In the genomic region with DNA sequence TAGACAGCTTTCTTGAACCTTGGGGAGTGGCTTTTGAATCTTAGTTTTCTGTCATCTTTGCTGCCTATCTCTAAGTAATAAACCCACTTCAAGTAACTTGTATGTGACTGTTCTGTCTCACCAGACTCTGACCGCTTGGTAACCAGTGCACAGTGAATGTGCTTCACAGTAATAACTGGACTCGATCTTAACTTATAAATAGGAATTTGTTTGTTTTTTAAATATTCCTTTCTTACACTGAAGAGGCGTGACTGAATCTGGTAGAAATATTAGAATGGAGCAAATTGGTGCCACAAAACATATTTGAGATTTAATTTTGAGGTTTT, we compare ENCODE assay signal across 14 cellular contexts.
DNase-seq lines count a peak whose midpoint lies in the region; ATAC-seq, FAIRE-seq and TF ChIP-seq lines count a peak whose summit lies in the region.
"Had no signal": no experiment of that assay in that cellular context is flagged by ENCODE, and none has a peak within 500 bp of the region (broad histone marks: within the 10 kb centered on the region; RNA-seq: fewer than 3 reads in every experiment).

No MANE protein-coding gene starts in this region.

- no peaks in the 10 kb centered on the region for H3K79me2 ChIP-seq in GM23248 (ENCODE audit: insufficient read depth)
- H3K79me2 ChIP-seq in keratinocyte (ENCODE audit: control insufficient read depth, insufficient read depth, low read length), result no peaks in the 10 kb centered on the region

- no peak overlapping the region for H3K27ac Mint-ChIP-seq in T-helper 2 cell treated with Interferon-gamma antibody and Interleukin-4, amounts not matched to agents 5 μg/mL and 100 μg/mL, for 36 hours

- no peaks in the 10 kb centered on the region for H3K9me1 ChIP-seq in keratinocyte (ENCODE audit: control insufficient read depth, extremely low read depth, insufficient read depth, low read length)

- no peak overlapping the region for H3K4me3 ChIP-seq in GM23248
- H3K4me3 ChIP-seq in ascending aorta, result no peak overlapping the region
- H3K4me3 ChIP-seq in keratinocyte (ENCODE audit: control insufficient read depth in 2 of 3, extremely low read depth in 1 of 3, insufficient read depth in 2 of 3, low read depth in 1 of 3, low read length in 3 of 3), result no peak overlapping the region
- H3K4me3 ChIP-seq in skeletal muscle satellite cell (ENCODE audit: low read length), result no peak overlapping the region
- no peak overlapping the region for H3K4me3 ChIP-seq in lower lobe of right lung
- H3K4me3 ChIP-seq in foreskin fibroblast (ENCODE audit: low read depth in 1 of 2, low read length in 2 of 2), result no peak overlapping the region
- H3K4me3 ChIP-seq: K562 had no signal

- peak overlapping the region; percentile 18 for H3K4me2 ChIP-seq in GM23248 (ENCODE audit: unreplicated experiment)
- H3K4me2 ChIP-seq in keratinocyte (ENCODE audit: control insufficient read depth, extremely low read depth, insufficient read depth, low read depth, low read length), result peak overlapping the region; percentile 36
- H3K4me2 ChIP-seq in skeletal muscle satellite cell (ENCODE audit: low read length), result peak overlapping the region; percentile 10

- H3K9me3 ChIP-seq in GM23248 (ENCODE audit: low read depth) (no peaks in the 10 kb centered on the region), ascending aorta (no peaks in the 10 kb centered on the region), keratinocyte (ENCODE audit: control insufficient read depth, low read depth, low read length) (no peaks in the 10 kb centered on the region), skeletal muscle satellite cell (replicated peaks; ENCODE audit: low read length) (no peaks in the 10 kb centered on the region), lower lobe of right lung (no peaks in the 10 kb centered on the region)

- DNase-seq in GM23248 (peak; percentile 23), ascending aorta (ENCODE audit: low spot score in 2 of 2) (no peak), keratinocyte (ENCODE audit: low read depth, low spot score) (no peak), GM12891 (ENCODE audit: insufficient read length, low spot score) (no peak), lower lobe of right lung (no peak), foreskin fibroblast (no peak)
- DNase-seq in T-helper 2 cell treated with Interferon-gamma antibody and Interleukin-4, amounts not matched to agents 5 μg/mL and 100 μg/mL, for 36 hours (ENCODE audit: low spot score), result no peak
- DNase-seq: DMS53, HCEC 1CT, NCI-H1417 treated with DMSO at 0.1 percent for 48 hours, NCI-H1930 had no signal

- 64% methylated on average over 3 of the region's 3 CpGs for WGBS in GM23248 (ENCODE audit: low coverage in 1 of 2, low lambda C conversion rate in 2 of 2, missing lambda C conversion rate in 2 of 2), 2 experiments

- TF ChIP-seq CTCF in ascending aorta (IDR thresholded peaks at IDR 0.05) (no peak), keratinocyte (optimal IDR thresholded peaks at IDR 0.05 in 1 of 3, IDR thresholded peaks at IDR 0.05 in 1 of 3, conservative IDR thresholded peaks at IDR 0.05 in 1 of 3; ENCODE audit: extremely low read depth in 1 of 3, insufficient read depth in 2 of 3, low read length in 3 of 3) (no peak), lower lobe of right lung (IDR thresholded peaks at IDR 0.05) (no peak), foreskin fibroblast (IDR thresholded peaks at IDR 0.05; ENCODE audit: low read depth, low read length) (no peak)

- H4K20me1 ChIP-seq in GM23248 (ENCODE audit: insufficient read depth) (no peaks in the 10 kb centered on the region), keratinocyte (ENCODE audit: control insufficient read depth, extremely low read depth, insufficient read depth, low read length) (no peaks in the 10 kb centered on the region)

- H2AFZ ChIP-seq in GM23248, result no peak overlapping the region
- peak overlapping the region; percentile 73 for H2AFZ ChIP-seq in keratinocyte (ENCODE audit: control insufficient read depth, low read length)

- H3K27me3 Mint-ChIP-seq in T-helper 2 cell treated with Interferon-gamma antibody and Interleukin-4, amounts not matched to agents 5 μg/mL and 100 μg/mL, for 36 hours (ENCODE audit: low read depth), result no peaks in the 10 kb centered on the region

- no peak for FAIRE-seq in keratinocyte (lab: Jason Lieb, UNC)
- FAIRE-seq in GM12891 (lab: Jason Lieb, UNC), result no peak
- FAIRE-seq: K562 had no signal

- H3K36me3 ChIP-seq in GM23248 (ENCODE audit: low read depth), result no peaks in the 10 kb centered on the region
- H3K36me3 ChIP-seq in ascending aorta, result no peaks in the 10 kb centered on the region
- no peaks in the 10 kb centered on the region for H3K36me3 ChIP-seq in keratinocyte (ENCODE audit: control insufficient read depth in 2 of 2, extremely low read depth in 1 of 2, insufficient read depth in 2 of 2, low read length in 2 of 2)
- no peaks in the 10 kb centered on the region for H3K36me3 ChIP-seq in skeletal muscle satellite cell (ENCODE audit: insufficient read depth, low read length)
- H3K36me3 ChIP-seq in lower lobe of right lung, result no peaks in the 10 kb centered on the region

- H3K27ac ChIP-seq in GM23248 (peak overlapping the region; percentile 71), ascending aorta (peak overlapping the region; percentile 67 to 77), keratinocyte (ENCODE audit: control insufficient read depth, insufficient read depth, low read length) (peak overlapping the region; percentile 72), lower lobe of right lung (no peak overlapping the region)
- H3K27ac ChIP-seq: RWPE1 had no signal

- H3F3A ChIP-seq in GM23248 (ENCODE audit: insufficient read depth), result peaks cover 16% of the 10 kb centered on the region

- H3K4me1 ChIP-seq in GM23248 (ENCODE audit: insufficient read depth) (peaks cover 23% of the 10 kb centered on the region), ascending aorta (peaks cover 3 to 13% of the 10 kb centered on the region in 2 donors), keratinocyte (ENCODE audit: control insufficient read depth, extremely low read depth, insufficient read depth, low read length) (peaks cover 13% of the 10 kb centered on the region), skeletal muscle satellite cell (ENCODE audit: control insufficient read depth, insufficient read depth, low read length) (peaks cover 18% of the 10 kb centered on the region), lower lobe of right lung (no peaks in the 10 kb centered on the region)

- H3K27me3 ChIP-seq in GM23248 (replicated peaks; ENCODE audit: insufficient read depth) (no peaks in the 10 kb centered on the region), ascending aorta (no peaks in the 10 kb centered on the region), keratinocyte (ENCODE audit: control insufficient read depth, extremely low read depth, insufficient read depth, low read length) (no peaks in the 10 kb centered on the region), skeletal muscle satellite cell (ENCODE audit: control insufficient read depth, insufficient read depth, low read length) (no peaks in the 10 kb centered on the region), lower lobe of right lung (ENCODE audit: low read depth) (no peaks in the 10 kb centered on the region)

- intact Hi-C loops in ascending aorta (cut with DNase I), result loop anchor here (5.0 kb wide), 2 partner anchors 49 to 319 kb away; partner anchors contain the start of gene GBE1
- intact Hi-C loops in lower lobe of right lung (cut with DNase I), result no loop called here

- no peak overlapping the region for H3K4me3 Mint-ChIP-seq in T-helper 2 cell treated with Interferon-gamma antibody and Interleukin-4, amounts not matched to agents 5 μg/mL and 100 μg/mL, for 36 hours

- H3K9me2 ChIP-seq in GM23248 (ENCODE audit: insufficient read depth), result no peaks in the 10 kb centered on the region

- no peak for TF ChIP-seq POLR2A in GM12891 (IDR thresholded peaks at IDR 0.05; ENCODE audit: low read depth, low read length)

- H3K36me3 Mint-ChIP-seq in T-helper 2 cell treated with Interferon-gamma antibody and Interleukin-4, amounts not matched to agents 5 μg/mL and 100 μg/mL, for 36 hours (ENCODE audit: low read depth), result no peaks in the 10 kb centered on the region

- H3K4me1 Mint-ChIP-seq in T-helper 2 cell treated with Interferon-gamma antibody and Interleukin-4, amounts not matched to agents 5 μg/mL and 100 μg/mL, for 36 hours (ENCODE audit: low read depth), result no peaks in the 10 kb centered on the region

- H3K9ac ChIP-seq in GM23248, result 0 out of 2 replicates have a peak overlapping the region, but pooled peaks have one; percentile 15
- H3K9ac ChIP-seq in keratinocyte (ENCODE audit: control insufficient read depth, extremely low read depth, insufficient read depth, low read length), result peak overlapping the region; percentile 36
- peak overlapping the region; percentile 22 for H3K9ac ChIP-seq in skeletal muscle satellite cell (ENCODE audit: low read depth, low read length)

- in situ Hi-C loops in GM23248 (cut with MboI), result no loop called here

- dilution Hi-C loops in keratinocyte (cut with MboI; ENCODE audit: extremely low pct_ligation_motif_present, low sequenced_read_pairs), result no loop called here

- no peaks in the 10 kb centered on the region for H3K9me3 Mint-ChIP-seq in T-helper 2 cell treated with Interferon-gamma antibody and Interleukin-4, amounts not matched to agents 5 μg/mL and 100 μg/mL, for 36 hours

- ATAC-seq in lower lobe of right lung, result no peak
- ATAC-seq: K562 had no signal

TF ChIP-seq in GM12891, 5 proteins besides CTCF, POLR2A, EP300 and RAD21:
- TF ChIP-seq POU2F2 (IDR thresholded peaks at IDR 0.05; ENCODE audit: low read depth, low read length), result no peak
- no peak for TF ChIP-seq SPI1 (IDR thresholded peaks at IDR 0.05; ENCODE audit: low read depth, low read length)
- no peak for TF ChIP-seq POLR2AphosphoS5 (IDR thresholded peaks at IDR 0.05; ENCODE audit: low read depth, low read length)
- no peak for TF ChIP-seq PAX5 (IDR thresholded peaks at IDR 0.05; ENCODE audit: insufficient read depth, low read length, severe bottlenecking)
- no peak for TF ChIP-seq TAF1 (IDR thresholded peaks at IDR 0.05; ENCODE audit: low read depth, low read length)
